Comparison of ENCODE assay signal across 10 cellular contexts in the genomic region with DNA sequence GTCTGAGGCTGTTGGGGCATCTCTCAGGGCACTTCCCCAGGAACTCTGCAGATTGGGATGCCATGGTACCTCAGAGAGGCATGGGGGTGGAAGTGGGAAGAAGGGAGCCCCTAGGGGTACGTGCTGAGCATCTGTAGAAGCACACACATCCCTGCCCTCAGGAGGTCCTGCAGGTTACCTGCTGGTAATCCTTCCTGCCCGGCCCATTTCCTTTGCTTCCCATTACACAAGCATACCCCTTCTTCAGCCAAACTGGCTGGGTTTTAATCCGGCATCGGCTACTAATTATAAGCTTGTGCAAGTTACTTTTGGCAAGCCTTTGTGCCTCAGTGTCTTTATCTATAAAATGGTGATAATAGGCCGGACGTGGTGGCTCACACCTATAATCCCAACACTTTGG. TPM values are rescaled to one million over a fixed set of nuclear protein-coding genes. Genes with fewer than 3 reads are reported as not detected.
A peak's percentile ranks its signal among the peaks of the same experiment; 100 is the strongest.
DNase-seq lines count a peak whose midpoint lies in the region; ATAC-seq and TF ChIP-seq lines count a peak whose summit lies in the region.
"Had no signal": no experiment of that assay in that cellular context is flagged by ENCODE, and none has a peak within 500 bp of the region (broad histone marks: within the 10 kb centered on the region; RNA-seq: fewer than 3 reads in every experiment).

No MANE protein-coding gene starts in this region.

- H3K79me1 ChIP-seq in mesendoderm (ENCODE audit: low read length), result no peaks in the 10 kb centered on the region

- 66 to 72% methylated on average over 6 of the region's 6 CpGs for WGBS in heart right ventricle, 2 donors
- no CpG with 5 or more reads among the region's 6 CpGs for WGBS in mesendoderm (ENCODE audit: extremely low coverage, insufficient coverage, low lambda C conversion rate)

- no peak overlapping the region for H3K4me3 Mint-ChIP-seq in WTC11
- H3K4me3 Mint-ChIP-seq in type B pancreatic cell, result peak overlapping the region; percentile 20
- no peak overlapping the region for H3K4me3 Mint-ChIP-seq in activated T-helper 17 cell treated with anti-CD3 and anti-CD28 coated beads, Interleukin-2, amount 50 U/mL, for 72 hours
- no peak overlapping the region for H3K4me3 Mint-ChIP-seq in activated naive CD8-positive, alpha-beta T cell treated with anti-CD3 and anti-CD28 coated beads for 36 hours
- no peak overlapping the region for H3K4me3 Mint-ChIP-seq in activated CD4-positive, alpha-beta T cell treated with anti-CD3 and anti-CD28 coated beads, Interleukin-2, amount 10 ng/mL, durations not matched to agents 24 days and 14 days
- H3K4me3 Mint-ChIP-seq: CD14-positive monocyte had no signal

- H3K9me3 Mint-ChIP-seq in WTC11, result no peaks in the 10 kb centered on the region
- no peaks in the 10 kb centered on the region for H3K9me3 Mint-ChIP-seq in type B pancreatic cell
- no peaks in the 10 kb centered on the region for H3K9me3 Mint-ChIP-seq in activated T-helper 17 cell treated with anti-CD3 and anti-CD28 coated beads, Interleukin-2, amount 50 U/mL, for 72 hours
- H3K9me3 Mint-ChIP-seq in activated naive CD8-positive, alpha-beta T cell treated with anti-CD3 and anti-CD28 coated beads for 36 hours, result no peaks in the 10 kb centered on the region
- no peaks in the 10 kb centered on the region for H3K9me3 Mint-ChIP-seq in activated CD4-positive, alpha-beta T cell treated with anti-CD3 and anti-CD28 coated beads, Interleukin-2, amount 10 ng/mL, durations not matched to agents 24 days and 14 days

- H2BK120ac ChIP-seq in mesendoderm (ENCODE audit: low read depth, low read length), result no peak overlapping the region

- TF ChIP-seq CTCF in heart right ventricle (IDR thresholded peaks at IDR 0.05), result no peak
- TF ChIP-seq CTCF in WTC11 (IDR thresholded peaks at IDR 0.05), result no peak
- TF ChIP-seq CTCF in type B pancreatic cell (conservative IDR thresholded peaks at IDR 0.05), result no peak

- ATAC-seq in heart right ventricle (no peak), left ventricle myocardium superior (no peak), WTC11 (peak; percentile 1; the same call in 1 of the 2 replicates)
- no peak for ATAC-seq in activated T-helper 17 cell treated with anti-CD3 and anti-CD28 coated beads, Interleukin-2, amount 50 U/mL, for 72 hours (replicated peaks)

- peaks cover 4 to 36% (median 19%) of the 10 kb centered on the region in 9 donors for H3K4me1 ChIP-seq in heart right ventricle
- H3K4me1 ChIP-seq in mesendoderm (ENCODE audit: control insufficient read depth, low read depth, low read length), result peaks cover 11% of the 10 kb centered on the region

- H3K27me3 ChIP-seq in heart right ventricle (peaks cover 0 to 16% (median 0%) of the 10 kb centered on the region in 7 donors), mesendoderm (ENCODE audit: insufficient read depth, low read length, poor library complexity) (no peaks in the 10 kb centered on the region)

- DNase-seq in heart right ventricle, result no peak
- DNase-seq in left ventricle myocardium superior, result no peak
- DNase-seq in WTC11 (ENCODE audit: low spot score), result no peak
- DNase-seq in mesendoderm, result peak; percentile 89
- DNase-seq in type B pancreatic cell (ENCODE audit: extremely low spot score, unreplicated experiment), result no peak
- no peak for DNase-seq in activated naive CD8-positive, alpha-beta T cell treated with anti-CD3 and anti-CD28 coated beads for 36 hours
- no peak for DNase-seq in activated CD4-positive, alpha-beta T cell treated with anti-CD3 and anti-CD28 coated beads, Interleukin-2, amount 10 ng/mL, durations not matched to agents 24 days and 14 days

- H3K9me3 ChIP-seq in heart right ventricle, result no peaks in the 10 kb centered on the region
- H3K9me3 ChIP-seq: HAP-1 had no signal

- H3K79me2 ChIP-seq in mesendoderm (ENCODE audit: control insufficient read depth, insufficient read depth, low read length), result peaks cover 17% of the 10 kb centered on the region

- no peaks in the 10 kb centered on the region for H3K36me3 Mint-ChIP-seq in WTC11
- peaks cover 4% of the 10 kb centered on the region for H3K36me3 Mint-ChIP-seq in type B pancreatic cell
- H3K36me3 Mint-ChIP-seq in activated T-helper 17 cell treated with anti-CD3 and anti-CD28 coated beads, Interleukin-2, amount 50 U/mL, for 72 hours (ENCODE audit: low read depth), result no peaks in the 10 kb centered on the region
- no peaks in the 10 kb centered on the region for H3K36me3 Mint-ChIP-seq in activated naive CD8-positive, alpha-beta T cell treated with anti-CD3 and anti-CD28 coated beads for 36 hours
- peaks cover 1% of the 10 kb centered on the region for H3K36me3 Mint-ChIP-seq in activated CD4-positive, alpha-beta T cell treated with anti-CD3 and anti-CD28 coated beads, Interleukin-2, amount 10 ng/mL, durations not matched to agents 24 days and 14 days (ENCODE audit: low read depth)
- H3K36me3 Mint-ChIP-seq: CD14-positive monocyte had no signal

- peaks cover 20% of the 10 kb centered on the region for H3K4me1 Mint-ChIP-seq in WTC11
- peaks cover 26% of the 10 kb centered on the region for H3K4me1 Mint-ChIP-seq in type B pancreatic cell (ENCODE audit: unreplicated experiment)
- no peaks in the 10 kb centered on the region for H3K4me1 Mint-ChIP-seq in activated T-helper 17 cell treated with anti-CD3 and anti-CD28 coated beads, Interleukin-2, amount 50 U/mL, for 72 hours
- H3K4me1 Mint-ChIP-seq in activated naive CD8-positive, alpha-beta T cell treated with anti-CD3 and anti-CD28 coated beads for 36 hours, result peaks cover 18% of the 10 kb centered on the region
- peaks cover 14% of the 10 kb centered on the region for H3K4me1 Mint-ChIP-seq in activated CD4-positive, alpha-beta T cell treated with anti-CD3 and anti-CD28 coated beads, Interleukin-2, amount 10 ng/mL, durations not matched to agents 24 days and 14 days

- peak overlapping the region; percentile 94 for H3K4ac ChIP-seq in mesendoderm (ENCODE audit: low read depth, low read length)

- H3K56ac ChIP-seq in mesendoderm (ENCODE audit: low read length), result peak overlapping the region; percentile 19

- POLR2A ChIA-PET in WTC11 (lab: Charles Lee), result no interaction called here

- no peak overlapping the region for H3K4me2 ChIP-seq in mesendoderm (ENCODE audit: low read length)

- CTCF ChIA-PET in WTC11 (lab: Charles Lee), result interaction anchor here (0.5 to 2.9 kb wide), 15 partner anchors 13 to 133 kb away, joined by 3 to 45 read pairs (median 6); a partner anchor contains a TSS

- no peak overlapping the region for H4K5ac ChIP-seq in mesendoderm (ENCODE audit: low read length)

- no peak overlapping the region for H2AK5ac ChIP-seq in mesendoderm (ENCODE audit: low read length)

- H3K36me3 ChIP-seq in heart right ventricle (no peaks in the 10 kb centered on the region), mesendoderm (ENCODE audit: control insufficient read depth, insufficient read depth, low read length) (no peaks in the 10 kb centered on the region)
- H3K36me3 ChIP-seq: HAP-1 had no signal

- no peak overlapping the region for H3K27ac Mint-ChIP-seq in WTC11
- no peak overlapping the region for H3K27ac Mint-ChIP-seq in type B pancreatic cell
- no peak overlapping the region for H3K27ac Mint-ChIP-seq in activated T-helper 17 cell treated with anti-CD3 and anti-CD28 coated beads, Interleukin-2, amount 50 U/mL, for 72 hours
- H3K27ac Mint-ChIP-seq in activated naive CD8-positive, alpha-beta T cell treated with anti-CD3 and anti-CD28 coated beads for 36 hours, result no peak overlapping the region
- H3K27ac Mint-ChIP-seq in activated CD4-positive, alpha-beta T cell treated with anti-CD3 and anti-CD28 coated beads, Interleukin-2, amount 10 ng/mL, durations not matched to agents 24 days and 14 days, result no peak overlapping the region
- H3K27ac Mint-ChIP-seq: CD14-positive monocyte had no signal

- H3K4me3 ChIP-seq in heart right ventricle (no peak overlapping the region), mesendoderm (ENCODE audit: low read length) (no peak overlapping the region)
- H3K4me3 ChIP-seq: HAP-1 had no signal

- H3K27me3 Mint-ChIP-seq in WTC11 (ENCODE audit: low read depth), result peaks cover 8% of the 10 kb centered on the region
- H3K27me3 Mint-ChIP-seq in type B pancreatic cell, result no peaks in the 10 kb centered on the region
- H3K27me3 Mint-ChIP-seq in activated T-helper 17 cell treated with anti-CD3 and anti-CD28 coated beads, Interleukin-2, amount 50 U/mL, for 72 hours, result peaks cover 10% of the 10 kb centered on the region
- H3K27me3 Mint-ChIP-seq in activated naive CD8-positive, alpha-beta T cell treated with anti-CD3 and anti-CD28 coated beads for 36 hours, result peaks cover 9% of the 10 kb centered on the region
- H3K27me3 Mint-ChIP-seq in activated CD4-positive, alpha-beta T cell treated with anti-CD3 and anti-CD28 coated beads, Interleukin-2, amount 10 ng/mL, durations not matched to agents 24 days and 14 days, result peaks cover 5% of the 10 kb centered on the region

- peak overlapping the region in 7 of 10 donors; percentile 17 to 81 (median 44) for H3K27ac ChIP-seq in heart right ventricle
- H3K27ac ChIP-seq in mesendoderm (ENCODE audit: low read depth, low read length), result no peak overlapping the region

- no peak overlapping the region for H4K8ac ChIP-seq in mesendoderm (ENCODE audit: low read depth, low read length)

- intact Hi-C loops in heart right ventricle (cut with DNase I) (loop anchor here in 8 of 10 donors (1.0 to 5.0 kb wide), 10 partner anchors 37 to 153 kb away; no protein-coding TSS in a partner anchor), left ventricle myocardium superior (cut with micrococcal nuclease) (loop anchor here (10.0 kb wide), 1 partner anchor 74 kb away; no protein-coding TSS in a partner anchor)
- intact Hi-C loops in activated CD4-positive, alpha-beta T cell treated with anti-CD3 and anti-CD28 coated beads, Interleukin-2, amount 10 ng/mL, durations not matched to agents 24 days and 14 days (cut with micrococcal nuclease), result no loop called here

- H3K18ac ChIP-seq in mesendoderm (ENCODE audit: low read length), result peak overlapping the region; percentile 46

- no peak overlapping the region for H2BK15ac ChIP-seq in mesendoderm (replicated peaks; ENCODE audit: low read depth)

- H3K9ac ChIP-seq in mesendoderm (ENCODE audit: low read length), result no peak overlapping the region

- peak overlapping the region; percentile 9 for H2BK5ac ChIP-seq in mesendoderm (ENCODE audit: low read length)

- no peak overlapping the region for H3K23ac ChIP-seq in mesendoderm (ENCODE audit: low read length)

TF ChIP-seq in WTC11, 78 proteins besides CTCF, POLR2A, EP300 and RAD21 (continues in another document):
- no peak for TF ChIP-seq SOX15 (CRISPR knock-in tag; IDR thresholded peaks at IDR 0.05)

RNA-seq across cellular contexts. Expression of a gene that starts 3.1 kb away (rescaled TPM):
- total RNA-seq in heart right ventricle, result 10 to 100 TPM; 12.2 to 43.4 (median 20.6) TPM
- polyA plus RNA-seq in heart right ventricle, result 10 to 100 TPM in 1 of 2 donors, 1 to 10 TPM in 1; 6.6 to 19.5 TPM
- 14.9 TPM for total RNA-seq in left ventricle myocardium superior
- 9.2 to 13.9 TPM (median 10.4 TPM) in 3 replicates for total RNA-seq in WTC11 (2021)
- polyA plus RNA-seq in mesendoderm (2013, experiment 1 of 2), result 7.8 TPM
- polyA plus RNA-seq in mesendoderm (2013, experiment 2 of 2), result 7.4 TPM
- total RNA-seq in type B pancreatic cell (ENCODE audit: low replicate concordance), result 27.0 and 31.7 TPM in 2 replicates
- total RNA-seq in activated T-helper 17 cell treated with anti-CD3 and anti-CD28 coated beads, Interleukin-2, amount 50 U/mL, for 72 hours, result under 1 TPM in 1 of 2 donors, not detected in 1; 0.19 TPM
- under 1 TPM; 0.04 to 0.10 TPM for total RNA-seq in activated naive CD8-positive, alpha-beta T cell treated with anti-CD3 and anti-CD28 coated beads for 36 hours
- 0.19 and 0.40 TPM in 2 replicates for total RNA-seq in activated CD4-positive, alpha-beta T cell treated with anti-CD3 and anti-CD28 coated beads, Interleukin-2, amount 10 ng/mL, durations not matched to agents 24 days and 14 days
- polyA plus RNA-seq: CD14-positive monocyte had no signal
